Comparison of ENCODE assay signal across 8 cellular contexts in the genomic region with DNA sequence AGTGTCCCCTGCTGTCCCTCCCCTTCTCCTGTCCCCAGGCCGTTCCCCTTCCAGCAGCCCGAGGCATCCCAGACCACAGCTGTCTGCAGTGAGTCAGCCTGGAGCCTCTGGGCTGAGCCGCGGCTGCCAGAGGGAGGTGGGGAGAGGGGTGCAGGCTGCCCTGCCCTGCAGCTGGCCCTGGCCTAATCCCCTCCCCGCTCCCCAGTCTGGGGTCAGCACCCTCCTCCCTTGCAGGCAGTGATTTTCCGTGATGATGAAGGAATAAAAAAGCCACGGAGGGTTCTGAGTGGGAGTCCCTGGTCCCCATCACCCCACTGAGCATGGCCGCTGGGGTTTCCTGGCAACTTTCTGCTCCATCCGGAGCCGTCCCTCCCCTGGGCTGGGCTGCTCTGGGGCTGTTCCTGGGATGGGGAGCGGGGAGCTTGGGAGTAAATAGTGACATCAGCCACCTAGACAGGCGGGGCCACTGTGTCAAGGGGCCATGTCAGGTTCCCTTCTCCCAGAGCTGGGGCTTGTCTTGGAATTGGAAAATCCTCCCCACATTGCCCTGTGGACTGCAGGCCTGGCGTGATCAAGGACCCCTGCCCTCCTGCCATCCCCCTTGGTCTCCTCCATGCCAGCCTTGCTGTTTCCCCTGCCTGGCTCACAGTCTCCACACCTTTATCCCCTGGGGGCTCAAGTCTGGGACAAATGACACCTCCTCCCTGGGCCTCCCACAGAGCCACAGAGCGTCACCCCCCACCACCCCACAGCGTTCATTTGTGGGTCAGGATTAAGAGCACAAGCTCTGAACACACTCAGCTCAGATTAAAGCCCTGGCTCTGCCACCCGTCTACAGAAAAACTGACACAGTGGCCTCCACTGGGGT. TPM values are rescaled to one million over a fixed set of nuclear protein-coding genes. Genes with fewer than 3 reads are reported as not detected.
DNase-seq lines count a peak whose midpoint lies in the region; ATAC-seq, FAIRE-seq and TF ChIP-seq lines count a peak whose summit lies in the region.

No MANE protein-coding gene starts in this region.

- H3K79me1 ChIP-seq in mesendoderm (ENCODE audit: low read length): no peaks in the 10 kb centered on the region

- FAIRE-seq in D721Med (lab: Jason Lieb, UNC): no peak

- H3K9ac ChIP-seq in mesendoderm (ENCODE audit: low read length): peak overlapping the region; percentile 21

- peak in 1 of 2 donors; percentile 31 for TF ChIP-seq POLR2A in uterus (IDR thresholded peaks at IDR 0.05)

- H4K8ac ChIP-seq in mesendoderm (ENCODE audit: low read depth, low read length): no peak overlapping the region

- H3K9me3 ChIP-seq in uterus: no peaks in the 10 kb centered on the region

- no peak overlapping the region for H2AK5ac ChIP-seq in mesendoderm (ENCODE audit: low read length)

- no peak overlapping the region for H2BK15ac ChIP-seq in mesendoderm (replicated peaks; ENCODE audit: low read depth)

- no peak for TF ChIP-seq CTCF in dorsolateral prefrontal cortex (IDR thresholded peaks at IDR 0.05 in 54 of 56, conservative IDR thresholded peaks at IDR 0.05 in 2 of 56; ENCODE audit: low read depth in 1 of 56, partially characterized antibody in 56 of 56)
- TF ChIP-seq CTCF in uterus (IDR thresholded peaks at IDR 0.05): peak in 1 of 4 experiments; percentile 18
- TF ChIP-seq CTCF in D721Med (IDR thresholded peaks at IDR 0.05; ENCODE audit: insufficient read depth, missing control alignments): no peak

- H3K27ac ChIP-seq in dorsolateral prefrontal cortex (peak overlapping the region in 58 of 59 donors; percentile 2 to 95 (median 87)), mesendoderm (ENCODE audit: low read depth, low read length) (peak overlapping the region; percentile 81), uterus (peak overlapping the region; percentile 95 to 99)

- H3K18ac ChIP-seq in mesendoderm (ENCODE audit: low read length): peak overlapping the region; percentile 20

- H3K4me1 ChIP-seq in mesendoderm (ENCODE audit: control insufficient read depth, low read depth, low read length) (peaks cover 10% of the 10 kb centered on the region), uterus (peaks cover 12 to 32% of the 10 kb centered on the region in 2 donors)

- H3K23ac ChIP-seq in mesendoderm (ENCODE audit: low read length): no peak overlapping the region

- no peak overlapping the region for H3K4ac ChIP-seq in mesendoderm (ENCODE audit: low read depth, low read length)

- H3K36me3 ChIP-seq in mesendoderm (ENCODE audit: control insufficient read depth, insufficient read depth, low read length) (no peaks in the 10 kb centered on the region), uterus (no peaks in the 10 kb centered on the region)

- intact Hi-C loops in dorsolateral prefrontal cortex (cut with DNase I): loop anchor here (1.0 to 10.0 kb wide), 6 partner anchors 64 to 446 kb away; partner anchors contain the start of gene ELAVL3 (in 1 of the 2)
- intact Hi-C loops in uterus (cut with DNase I; ENCODE audit: low total_unique reads): loop anchor here (5.0 kb wide), 1 partner anchor 63 kb away; no protein-coding TSS in a partner anchor

- no peak for ATAC-seq in HG03354 (IDR thresholded peaks at IDR 0.05; ENCODE audit: poor library complexity, severe bottlenecking, unreplicated experiment)

- H3K27me3 ChIP-seq in dorsolateral prefrontal cortex (no peaks in the 10 kb centered on the region), mesendoderm (ENCODE audit: insufficient read depth, low read length, poor library complexity) (no peaks in the 10 kb centered on the region), uterus (no peaks in the 10 kb centered on the region)

- no peaks in the 10 kb centered on the region for H3K79me2 ChIP-seq in mesendoderm (ENCODE audit: control insufficient read depth, insufficient read depth, low read length)

- no CpG with 5 or more reads among the region's 16 CpGs for WGBS in mesendoderm (ENCODE audit: extremely low coverage, insufficient coverage, low lambda C conversion rate)

- DNase-seq in ELR (ENCODE audit: low read depth) (peak; percentile 86), OCI-M1 (lab: John Stamatoyannopoulos, UW) (peak; percentile 80), dorsolateral prefrontal cortex (peak in 8 of 10 donors; percentile 40 to 91 (median 64)), mesendoderm (peak; percentile 90), uterus (peak; percentile 89), D721Med (ENCODE audit: insufficient read length, low spot score) (no peak)
- DNase-seq in effector CD4-positive, alpha-beta T cell: no peak

- H3K4me3 ChIP-seq in dorsolateral prefrontal cortex (peak overlapping the region in 49 of 59 donors; percentile 11 to 70 (median 56)), mesendoderm (ENCODE audit: low read length) (no peak overlapping the region), uterus (no peak overlapping the region)

- no peak overlapping the region for H2BK120ac ChIP-seq in mesendoderm (ENCODE audit: low read depth, low read length)

- no peak overlapping the region for H4K5ac ChIP-seq in mesendoderm (ENCODE audit: low read length)

- H3K56ac ChIP-seq in mesendoderm (ENCODE audit: low read length): peak overlapping the region; percentile 79

- peak overlapping the region; percentile 11 for H2BK5ac ChIP-seq in mesendoderm (ENCODE audit: low read length)

- H3K4me2 ChIP-seq in mesendoderm (ENCODE audit: low read length): peak overlapping the region; percentile 1

RNA-seq across cellular contexts. Expression of gene SPC24, which starts 16.7 kb away (rescaled TPM):
- total RNA-seq in dorsolateral prefrontal cortex: 1 to 10 TPM in 102 of 120 experiments, under 1 TPM in 17, not detected in 1; 0.44 to 4.9 (median 1.8) TPM
- polyA plus RNA-seq in mesendoderm (2013, experiment 1 of 2): 14.8 TPM
- 14.2 TPM for polyA plus RNA-seq in mesendoderm (2013, experiment 2 of 2)
- 10 to 100 TPM in 1 of 4 donors, 1 to 10 TPM in 3; 1.8 to 21.8 (median 2.6) TPM for total RNA-seq in uterus

RNA-seq across cellular contexts. Expression of gene LDLR, which starts 49.6 kb away (rescaled TPM):
- total RNA-seq in dorsolateral prefrontal cortex (10 to 100 TPM; 14.7 to 92.5 (median 30.9) TPM), uterus (10 to 100 TPM in 3 of 4 donors, 1 to 10 TPM in 1; 7.9 to 55.3 (median 48.8) TPM)
- 65.4 TPM for polyA plus RNA-seq in mesendoderm (2013, experiment 1 of 2)
- 68.0 TPM for polyA plus RNA-seq in mesendoderm (2013, experiment 2 of 2)

RNA-seq across cellular contexts. Expression of gene KANK2, which starts 58.5 kb away (rescaled TPM):
- total RNA-seq in dorsolateral prefrontal cortex: 10 to 100 TPM; 13.8 to 97.3 (median 30.1) TPM
- polyA plus RNA-seq in mesendoderm (2013, experiment 1 of 2): 35.4 TPM
- 33.2 TPM for polyA plus RNA-seq in mesendoderm (2013, experiment 2 of 2)
- 100 to 1,000 TPM; 326 to 762 (median 535) TPM for total RNA-seq in uterus

Comparison
In these comparisons a context has a peak if more than half of its experiments do, and no peak if none do; other contexts are left out.
1. DNase-seq: peak in ELR (single experiment), OCI-M1 (single experiment), dorsolateral prefrontal cortex (8 of 10), mesendoderm (single experiment) and uterus (2 of 2); none in D721Med (single experiment) and effector CD4-positive, alpha-beta T cell (single experiment).
2. H3K4me3 ChIP-seq: peak in dorsolateral prefrontal cortex (49 of 59); none in mesendoderm (single experiment) and uterus (0 of 2).
3. Peak in every context shown above with its lines, with median percentiles within 50 percentile points of each other: H3K27ac ChIP-seq.